Comparison of ENCODE assay signal across 31 cellular contexts in genomic region chr10:12941966-12942365, GRCh38. TPM values are rescaled to one million over a fixed set of nuclear protein-coding genes. Genes with fewer than 3 reads are reported as not detected.
"Had no signal": no experiment of that assay in that cellular context is flagged by ENCODE, and none has a peak within 500 bp of the region (broad histone marks: within the 10 kb centered on the region; RNA-seq: fewer than 3 reads in every experiment).

No MANE protein-coding gene starts in this region.

- H3K27me3 Mint-ChIP-seq: dendritic cell treated with granulocyte-macrophage colony-stimulating factor and Interleukin-4, amounts not matched to agents 40 ng/mL and 50 ng/mL, for 4 days had no signal

- H3K36me3 Mint-ChIP-seq: activated naive CD4-positive, alpha-beta T cell treated with anti-CD3 and anti-CD28 coated beads, Interleukin-2, amount 50 U/mL, for 24 hours; brain; immature natural killer cell; memory B cell; natural killer cell treated with Interleukin-12 subunit alpha and Interleukin-12 subunit beta and Interleukin-15 and Interleukin-18, amount 100 ng/mL, for 72 hours had no signal

- ATAC-seq: activated CD8-positive, alpha-beta T cell treated with anti-CD3 and anti-CD28 coated beads for 36 hours; esophagus mucosa; heart left ventricle; left colon; natural killer cell treated with Interleukin-12 subunit alpha and Interleukin-12 subunit beta and Interleukin-15 and Interleukin-18, amount 100 ng/mL, for 72 hours; right cardiac atrium; stimulated activated naive CD8-positive, alpha-beta T cell treated with anti-CD3 and anti-CD28 coated beads, Interleukin-15, Interleukin-2, amounts not matched to agents 100 U/mL and 50 U/mL, for 24 hours; upper lobe of right lung had no signal

- H3K4me1 Mint-ChIP-seq: activated naive CD4-positive, alpha-beta T cell treated with anti-CD3 and anti-CD28 coated beads, Interleukin-2, amount 50 U/mL, for 24 hours; brain; immature natural killer cell had no signal

- H3K9me3 ChIP-seq: heart left ventricle, thyroid gland, upper lobe of right lung had no signal

- H3K36me3 ChIP-seq: cardiac muscle cell, heart left ventricle, thyroid gland, upper lobe of right lung had no signal

- H3K4me1 ChIP-seq: thyroid gland, upper lobe of right lung had no signal

- H3K27ac Mint-ChIP-seq: activated B cell treated with CpG ODN at 0.5 μM for 24 hours; activated CD8-positive, alpha-beta T cell treated with anti-CD3 and anti-CD28 coated beads for 36 hours; activated naive CD4-positive, alpha-beta T cell treated with anti-CD3 and anti-CD28 coated beads, Interleukin-2, amount 50 U/mL, for 24 hours; activated T-helper 2 cell treated with anti-CD3 and anti-CD28 coated beads, Interferon-gamma antibody, Interleukin-2, Interleukin-4, amounts not matched to agents 10 μg/mL and 5 μg/mL and 100 μg/mL, durations not matched to agents 14 hours and 24 hours and 36 hours; brain; dendritic cell treated with granulocyte-macrophage colony-stimulating factor and Interleukin-4, amounts not matched to agents 40 ng/mL and 50 ng/mL, for 4 days; endodermal cell; immature natural killer cell; memory B cell; natural killer cell treated with Interleukin-12 subunit alpha and Interleukin-12 subunit beta and Interleukin-15 and Interleukin-18, amount 100 ng/mL, for 72 hours; T-helper 2 cell treated with Interferon-gamma antibody and Interleukin-4, amounts not matched to agents 5 μg/mL and 100 μg/mL, for 36 hours had no signal

- H3K9me3 Mint-ChIP-seq: activated B cell treated with CpG ODN at 0.5 μM for 24 hours; activated CD8-positive, alpha-beta T cell treated with anti-CD3 and anti-CD28 coated beads for 36 hours; activated naive CD4-positive, alpha-beta T cell treated with anti-CD3 and anti-CD28 coated beads, Interleukin-2, amount 50 U/mL, for 24 hours; activated T-helper 2 cell treated with anti-CD3 and anti-CD28 coated beads, Interferon-gamma antibody, Interleukin-2, Interleukin-4, amounts not matched to agents 10 μg/mL and 5 μg/mL and 100 μg/mL, durations not matched to agents 14 hours and 24 hours and 36 hours; brain; immature natural killer cell; memory B cell; natural killer cell treated with Interleukin-12 subunit alpha and Interleukin-12 subunit beta and Interleukin-15 and Interleukin-18, amount 100 ng/mL, for 72 hours; T-helper 2 cell treated with Interferon-gamma antibody and Interleukin-4, amounts not matched to agents 5 μg/mL and 100 μg/mL, for 36 hours had no signal

- DNase-seq: activated B cell treated with CpG ODN at 0.5 μM for 24 hours; activated CD4-positive, alpha-beta T cell treated with anti-CD3 and anti-CD28 coated beads, Interleukin-2, amount 50 U/mL, for 1 hour; activated CD8-positive, alpha-beta T cell treated with anti-CD3 and anti-CD28 coated beads for 36 hours; activated T-cell treated with anti-CD3 and anti-CD28 coated beads, Interleukin-2, amount 50 U/mL, for 48 hours; anterior cingulate cortex; cerebellar nuclear complex; foreskin fibroblast; heart left ventricle; hypothalamus; immature natural killer cell; kidney; left colon; midbrain; posterior cingulate gyrus; right cardiac atrium; stimulated activated CD4-positive, alpha-beta T cell treated with anti-CD3 and anti-CD28 coated beads, Interleukin-2, amount 100 ng/mL, for 48 hours; stimulated activated naive CD8-positive, alpha-beta T cell treated with anti-CD3 and anti-CD28 coated beads, Interleukin-15, Interleukin-2, amounts not matched to agents 100 U/mL and 50 U/mL, for 24 hours; substantia nigra; T-helper 1 cell; thyroid gland; upper lobe of right lung had no signal

- H3K4me3 Mint-ChIP-seq: activated B cell treated with CpG ODN at 0.5 μM for 24 hours; activated CD8-positive, alpha-beta T cell treated with anti-CD3 and anti-CD28 coated beads for 36 hours; activated naive CD4-positive, alpha-beta T cell treated with anti-CD3 and anti-CD28 coated beads, Interleukin-2, amount 50 U/mL, for 24 hours; brain; dendritic cell treated with granulocyte-macrophage colony-stimulating factor and Interleukin-4, amounts not matched to agents 40 ng/mL and 50 ng/mL, for 4 days; endodermal cell; immature natural killer cell; memory B cell; natural killer cell treated with Interleukin-12 subunit alpha and Interleukin-12 subunit beta and Interleukin-15 and Interleukin-18, amount 100 ng/mL, for 72 hours; T-helper 2 cell treated with Interferon-gamma antibody and Interleukin-4, amounts not matched to agents 5 μg/mL and 100 μg/mL, for 36 hours had no signal

- H3K27me3 ChIP-seq: cardiac muscle cell, heart left ventricle, thyroid gland, upper lobe of right lung had no signal

- H3K4me3 ChIP-seq: cardiac muscle cell, heart left ventricle, thyroid gland, upper lobe of right lung had no signal

- H3K27ac ChIP-seq: cardiac muscle cell, heart left ventricle, thyroid gland, upper lobe of right lung had no signal

RNA-seq across cellular contexts. Expression of gene CCDC3, which starts 59.5 kb away (rescaled TPM):
- total RNA-seq: activated CD8-positive, alpha-beta T cell treated with anti-CD3 and anti-CD28 coated beads for 36 hours had no signal
- polyA plus RNA-seq: immature natural killer cell had no signal
